ENCODE assay signal across 1 cellular context in genomic region chr14:24678801-24679247, GRCh38.
TF ChIP-seq lines count a peak whose summit lies in the region.

No MANE protein-coding gene starts in this region.

TF ChIP-seq in HepG2, 621 proteins besides CTCF, POLR2A, EP300 and RAD21 (continued from another document and continues in another):
- TF ChIP-seq ZBTB49 (CRISPR knock-in tag; IDR thresholded peaks at IDR 0.05; ENCODE audit: borderline replicate concordance) (no peak; the same call in 1 of the 2 replicates), MIXL1 (CRISPR knock-in tag; IDR thresholded peaks at IDR 0.05) (peak; percentile 84), ZNF160 (CRISPR knock-in tag; IDR thresholded peaks at IDR 0.05) (no peak), ZNF574 (CRISPR knock-in tag; IDR thresholded peaks at IDR 0.05) (peak; percentile 64; the same call in 1 of the 2 replicates), ZNF414 (CRISPR knock-in tag; IDR thresholded peaks at IDR 0.05) (peak; percentile 80; the same call in 1 of the 2 replicates), THAP7 (CRISPR knock-in tag; IDR thresholded peaks at IDR 0.05) (no peak), GZF1 (CRISPR knock-in tag; IDR thresholded peaks at IDR 0.05) (no peak), RFX3 (CRISPR knock-in tag; IDR thresholded peaks at IDR 0.05) (0 out of 2 replicates have a peak, but pooled peaks have one; percentile 12), GTF2F1 (IDR thresholded peaks at IDR 0.05; ENCODE audit: low read length) (no peak), ZNF251 (CRISPR knock-in tag; IDR thresholded peaks at IDR 0.05) (no peak), ZNF784 (CRISPR knock-in tag; IDR thresholded peaks at IDR 0.05; ENCODE audit: borderline replicate concordance) (no peak; the same call in 1 of the 2 replicates), ZNF263 (CRISPR knock-in tag; IDR thresholded peaks at IDR 0.05) (no peak), ATM (IDR thresholded peaks at IDR 0.05; ENCODE audit: borderline replicate concordance) (no peak), ZEB1 (IDR thresholded peaks at IDR 0.05; ENCODE audit: insufficient replicate concordance, low read depth) (peak; percentile 32), MEIS1 (CRISPR knock-in tag; IDR thresholded peaks at IDR 0.05; ENCODE audit: borderline replicate concordance) (no peak), DRAP1 (CRISPR knock-in tag; IDR thresholded peaks at IDR 0.05) (peak; percentile 57; the same call in 1 of the 2 replicates), HNF4A (CRISPR knock-in tag; IDR thresholded peaks at IDR 0.05) (0 out of 2 replicates have a peak, but pooled peaks have one; percentile 23), ZBTB38 (CRISPR knock-in tag; IDR thresholded peaks at IDR 0.05) (no peak), RARG (CRISPR knock-in tag; IDR thresholded peaks at IDR 0.05; ENCODE audit: low read depth) (no peak), ZNF788 (CRISPR knock-in tag; IDR thresholded peaks at IDR 0.05; ENCODE audit: borderline replicate concordance) (peak; percentile 58; the same call in 1 of the 2 replicates), CCDC6 (CRISPR knock-in tag; IDR thresholded peaks at IDR 0.05) (no peak), SNAI1 (CRISPR knock-in tag; IDR thresholded peaks at IDR 0.05; ENCODE audit: borderline replicate concordance) (no peak), ZNF670 (CRISPR knock-in tag; IDR thresholded peaks at IDR 0.05; ENCODE audit: borderline replicate concordance) (no peak; the same call in 1 of the 2 replicates), JDP2 (CRISPR knock-in tag; IDR thresholded peaks at IDR 0.05; ENCODE audit: borderline replicate concordance) (no peak), ZNF121 (CRISPR knock-in tag; IDR thresholded peaks at IDR 0.05) (no peak), TAF1 (CRISPR knock-in tag; IDR thresholded peaks at IDR 0.05) (no peak), RBM39 (IDR thresholded peaks at IDR 0.05; ENCODE audit: low read depth, low read length, poor library complexity, severe bottlenecking) (no peak)
- TF ChIP-seq, protein P1, sequence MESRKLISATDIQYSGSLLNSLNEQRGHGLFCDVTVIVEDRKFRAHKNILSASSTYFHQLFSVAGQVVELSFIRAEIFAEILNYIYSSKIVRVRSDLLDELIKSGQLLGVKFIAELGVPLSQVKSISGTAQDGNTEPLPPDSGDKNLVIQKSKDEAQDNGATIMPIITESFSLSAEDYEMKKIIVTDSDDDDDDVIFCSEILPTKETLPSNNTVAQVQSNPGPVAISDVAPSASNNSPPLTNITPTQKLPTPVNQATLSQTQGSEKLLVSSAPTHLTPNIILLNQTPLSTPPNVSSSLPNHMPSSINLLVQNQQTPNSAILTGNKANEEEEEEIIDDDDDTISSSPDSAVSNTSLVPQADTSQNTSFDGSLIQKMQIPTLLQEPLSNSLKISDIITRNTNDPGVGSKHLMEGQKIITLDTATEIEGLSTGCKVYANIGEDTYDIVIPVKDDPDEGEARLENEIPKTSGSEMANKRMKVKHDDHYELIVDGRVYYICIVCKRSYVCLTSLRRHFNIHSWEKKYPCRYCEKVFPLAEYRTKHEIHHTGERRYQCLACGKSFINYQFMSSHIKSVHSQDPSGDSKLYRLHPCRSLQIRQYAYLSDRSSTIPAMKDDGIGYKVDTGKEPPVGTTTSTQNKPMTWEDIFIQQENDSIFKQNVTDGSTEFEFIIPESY (CRISPR knock-in tag; IDR thresholded peaks at IDR 0.05), result no peak
- TF ChIP-seq, protein P2, sequence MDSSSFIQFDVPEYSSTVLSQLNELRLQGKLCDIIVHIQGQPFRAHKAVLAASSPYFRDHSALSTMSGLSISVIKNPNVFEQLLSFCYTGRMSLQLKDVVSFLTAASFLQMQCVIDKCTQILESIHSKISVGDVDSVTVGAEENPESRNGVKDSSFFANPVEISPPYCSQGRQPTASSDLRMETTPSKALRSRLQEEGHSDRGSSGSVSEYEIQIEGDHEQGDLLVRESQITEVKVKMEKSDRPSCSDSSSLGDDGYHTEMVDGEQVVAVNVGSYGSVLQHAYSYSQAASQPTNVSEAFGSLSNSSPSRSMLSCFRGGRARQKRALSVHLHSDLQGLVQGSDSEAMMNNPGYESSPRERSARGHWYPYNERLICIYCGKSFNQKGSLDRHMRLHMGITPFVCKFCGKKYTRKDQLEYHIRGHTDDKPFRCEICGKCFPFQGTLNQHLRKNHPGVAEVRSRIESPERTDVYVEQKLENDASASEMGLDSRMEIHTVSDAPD (CRISPR knock-in tag; IDR thresholded peaks at IDR 0.05), result no peak
- TF ChIP-seq, protein P3, sequence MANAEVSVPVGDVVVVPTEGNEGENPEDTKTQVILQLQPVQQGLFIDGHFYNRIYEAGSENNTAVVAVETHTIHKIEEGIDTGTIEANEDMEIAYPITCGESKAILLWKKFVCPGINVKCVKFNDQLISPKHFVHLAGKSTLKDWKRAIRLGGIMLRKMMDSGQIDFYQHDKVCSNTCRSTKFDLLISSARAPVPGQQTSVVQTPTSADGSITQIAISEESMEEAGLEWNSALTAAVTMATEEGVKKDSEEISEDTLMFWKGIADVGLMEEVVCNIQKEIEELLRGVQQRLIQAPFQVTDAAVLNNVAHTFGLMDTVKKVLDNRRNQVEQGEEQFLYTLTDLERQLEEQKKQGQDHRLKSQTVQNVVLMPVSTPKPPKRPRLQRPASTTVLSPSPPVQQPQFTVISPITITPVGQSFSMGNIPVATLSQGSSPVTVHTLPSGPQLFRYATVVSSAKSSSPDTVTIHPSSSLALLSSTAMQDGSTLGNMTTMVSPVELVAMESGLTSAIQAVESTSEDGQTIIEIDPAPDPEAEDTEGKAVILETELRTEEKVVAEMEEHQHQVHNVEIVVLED (CRISPR knock-in tag; IDR thresholded peaks at IDR 0.05; ENCODE audit: borderline replicate concordance), result 0 out of 2 replicates have a peak, but pooled peaks have one; percentile 37
- TF ChIP-seq, protein P4, sequence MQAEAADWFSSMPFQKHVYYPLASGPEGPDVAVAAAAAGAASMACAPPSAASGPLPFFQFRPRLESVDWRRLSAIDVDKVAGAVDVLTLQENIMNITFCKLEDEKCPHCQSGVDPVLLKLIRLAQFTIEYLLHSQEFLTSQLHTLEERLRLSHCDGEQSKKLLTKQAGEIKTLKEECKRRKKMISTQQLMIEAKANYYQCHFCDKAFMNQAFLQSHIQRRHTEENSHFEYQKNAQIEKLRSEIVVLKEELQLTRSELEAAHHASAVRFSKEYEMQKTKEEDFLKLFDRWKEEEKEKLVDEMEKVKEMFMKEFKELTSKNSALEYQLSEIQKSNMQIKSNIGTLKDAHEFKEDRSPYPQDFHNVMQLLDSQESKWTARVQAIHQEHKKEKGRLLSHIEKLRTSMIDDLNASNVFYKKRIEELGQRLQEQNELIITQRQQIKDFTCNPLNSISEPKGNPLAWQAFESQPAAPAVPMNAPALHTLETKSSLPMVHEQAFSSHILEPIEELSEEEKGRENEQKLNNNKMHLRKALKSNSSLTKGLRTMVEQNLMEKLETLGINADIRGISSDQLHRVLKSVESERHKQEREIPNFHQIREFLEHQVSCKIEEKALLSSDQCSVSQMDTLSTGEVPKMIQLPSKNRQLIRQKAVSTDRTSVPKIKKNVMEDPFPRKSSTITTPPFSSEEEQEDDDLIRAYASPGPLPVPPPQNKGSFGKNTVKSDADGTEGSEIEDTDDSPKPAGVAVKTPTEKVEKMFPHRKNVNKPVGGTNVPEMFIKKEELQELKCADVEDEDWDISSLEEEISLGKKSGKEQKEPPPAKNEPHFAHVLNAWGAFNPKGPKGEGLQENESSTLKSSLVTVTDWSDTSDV (CRISPR knock-in tag; IDR thresholded peaks at IDR 0.05), result no peak
- TF ChIP-seq, protein P5, sequence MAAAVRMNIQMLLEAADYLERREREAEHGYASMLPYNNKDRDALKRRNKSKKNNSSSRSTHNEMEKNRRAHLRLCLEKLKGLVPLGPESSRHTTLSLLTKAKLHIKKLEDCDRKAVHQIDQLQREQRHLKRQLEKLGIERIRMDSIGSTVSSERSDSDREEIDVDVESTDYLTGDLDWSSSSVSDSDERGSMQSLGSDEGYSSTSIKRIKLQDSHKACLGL (CRISPR knock-in tag; IDR thresholded peaks at IDR 0.05), result no peak
- TF ChIP-seq, protein P6, sequence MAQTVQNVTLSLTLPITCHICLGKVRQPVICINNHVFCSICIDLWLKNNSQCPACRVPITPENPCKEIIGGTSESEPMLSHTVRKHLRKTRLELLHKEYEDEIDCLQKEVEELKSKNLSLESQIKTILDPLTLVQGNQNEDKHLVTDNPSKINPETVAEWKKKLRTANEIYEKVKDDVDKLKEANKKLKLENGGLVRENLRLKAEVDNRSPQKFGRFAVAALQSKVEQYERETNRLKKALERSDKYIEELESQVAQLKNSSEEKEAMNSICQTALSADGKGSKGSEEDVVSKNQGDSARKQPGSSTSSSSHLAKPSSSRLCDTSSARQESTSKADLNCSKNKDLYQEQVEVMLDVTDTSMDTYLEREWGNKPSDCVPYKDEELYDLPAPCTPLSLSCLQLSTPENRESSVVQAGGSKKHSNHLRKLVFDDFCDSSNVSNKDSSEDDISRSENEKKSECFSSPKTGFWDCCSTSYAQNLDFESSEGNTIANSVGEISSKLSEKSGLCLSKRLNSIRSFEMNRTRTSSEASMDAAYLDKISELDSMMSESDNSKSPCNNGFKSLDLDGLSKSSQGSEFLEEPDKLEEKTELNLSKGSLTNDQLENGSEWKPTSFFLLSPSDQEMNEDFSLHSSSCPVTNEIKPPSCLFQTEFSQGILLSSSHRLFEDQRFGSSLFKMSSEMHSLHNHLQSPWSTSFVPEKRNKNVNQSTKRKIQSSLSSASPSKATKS (CRISPR knock-in tag; IDR thresholded peaks at IDR 0.05), result no peak
- TF ChIP-seq, protein P7, sequence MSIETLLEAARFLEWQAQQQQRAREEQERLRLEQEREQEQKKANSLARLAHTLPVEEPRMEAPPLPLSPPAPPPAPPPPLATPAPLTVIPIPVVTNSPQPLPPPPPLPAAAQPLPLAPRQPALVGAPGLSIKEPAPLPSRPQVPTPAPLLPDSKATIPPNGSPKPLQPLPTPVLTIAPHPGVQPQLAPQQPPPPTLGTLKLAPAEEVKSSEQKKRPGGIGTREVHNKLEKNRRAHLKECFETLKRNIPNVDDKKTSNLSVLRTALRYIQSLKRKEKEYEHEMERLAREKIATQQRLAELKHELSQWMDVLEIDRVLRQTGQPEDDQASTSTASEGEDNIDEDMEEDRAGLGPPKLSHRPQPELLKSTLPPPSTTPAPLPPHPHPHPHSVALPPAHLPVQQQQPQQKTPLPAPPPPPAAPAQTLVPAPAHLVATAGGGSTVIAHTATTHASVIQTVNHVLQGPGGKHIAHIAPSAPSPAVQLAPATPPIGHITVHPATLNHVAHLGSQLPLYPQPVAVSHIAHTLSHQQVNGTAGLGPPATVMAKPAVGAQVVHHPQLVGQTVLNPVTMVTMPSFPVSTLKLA (IDR thresholded peaks at IDR 0.05), result no peak
